Comparison of ENCODE assay signal across 1 cellular context in the genomic region with DNA sequence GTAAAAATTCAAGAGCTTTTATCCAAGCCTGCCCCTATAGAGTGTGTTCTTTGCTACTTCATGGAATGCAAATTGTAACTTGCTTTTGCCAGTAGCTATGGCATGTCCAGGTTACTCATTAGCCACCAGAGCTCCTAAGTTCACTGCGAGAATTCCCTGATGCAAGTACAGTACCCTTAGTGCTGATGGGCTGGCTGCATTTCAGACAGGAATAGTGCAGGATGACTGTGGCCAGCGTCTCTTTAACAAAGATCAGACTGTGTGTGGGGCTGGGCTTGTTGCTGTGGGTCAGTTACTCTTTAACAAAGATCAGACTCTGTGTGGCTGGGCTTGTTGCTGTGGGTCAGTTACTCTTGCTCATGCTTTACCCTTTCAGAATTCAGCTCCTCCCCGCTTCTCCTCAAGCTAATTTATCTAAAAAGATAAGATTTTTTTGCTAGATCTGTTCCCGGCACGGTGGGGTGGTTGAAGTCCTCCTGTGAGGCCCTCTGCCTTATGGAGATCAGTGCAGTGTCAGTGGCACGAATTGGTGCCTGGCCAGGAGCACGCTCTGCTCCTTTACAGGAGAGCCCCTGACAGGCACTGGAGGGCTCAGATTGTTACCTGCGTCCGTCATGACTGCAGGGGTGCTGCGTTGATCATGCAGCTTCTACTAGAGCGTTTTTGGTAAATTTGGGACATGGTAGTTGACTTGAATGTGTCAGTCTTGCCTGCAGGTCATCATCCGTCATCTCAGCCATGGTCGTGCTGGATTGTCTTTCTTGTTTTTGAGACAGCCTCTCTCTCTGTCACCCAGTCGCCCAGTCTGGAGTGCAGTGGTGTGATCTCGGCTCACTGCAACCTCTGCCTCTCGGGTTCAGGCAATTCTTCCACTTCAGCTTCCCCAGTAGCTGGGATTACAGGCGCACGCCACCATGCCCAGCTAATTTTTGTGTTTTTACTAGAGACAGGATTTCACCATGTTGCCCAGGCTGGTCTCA.
A peak's percentile ranks its signal among the peaks of the same experiment; 100 is the strongest.
TF ChIP-seq lines count a peak whose summit lies in the region.

No MANE protein-coding gene starts in this region.

TF ChIP-seq in HepG2, 621 proteins besides CTCF, POLR2A, EP300 and RAD21 (continued from another document and continues in another):
- TF ChIP-seq MAZ (IDR thresholded peaks at IDR 0.05; ENCODE audit: borderline replicate concordance, low read depth, low read length) (no peak), MAZ (CRISPR knock-in tag; IDR thresholded peaks at IDR 0.05; ENCODE audit: low read depth) (no peak), PATZ1 (CRISPR knock-in tag; IDR thresholded peaks at IDR 0.05) (peak; percentile 54), ZNF777 (CRISPR knock-in tag; IDR thresholded peaks at IDR 0.05) (no peak), CEBPG (CRISPR knock-in tag; IDR thresholded peaks at IDR 0.05) (peak; percentile 84), HHEX (CRISPR knock-in tag; IDR thresholded peaks at IDR 0.05) (no peak), MYNN (CRISPR knock-in tag; IDR thresholded peaks at IDR 0.05; ENCODE audit: low read depth) (no peak), ZFP36 (IDR thresholded peaks at IDR 0.05; ENCODE audit: borderline replicate concordance, low read depth, low read length, partially characterized antibody) (no peak), SP140L (CRISPR knock-in tag; IDR thresholded peaks at IDR 0.05; ENCODE audit: borderline replicate concordance) (no peak), PCBP2 (optimal IDR thresholded peaks at IDR 0.05; ENCODE audit: low read depth, low read length, poor library complexity, severe bottlenecking) (no peak), ZNF576 (CRISPR knock-in tag; IDR thresholded peaks at IDR 0.05) (no peak), HMGXB4 (CRISPR knock-in tag; IDR thresholded peaks at IDR 0.05; ENCODE audit: borderline replicate concordance in 1 of 2, low read depth in 1 of 2) (peak; percentile 19 to 27; a peak in 1 of 4 replicates), ZNF775 (CRISPR knock-in tag; IDR thresholded peaks at IDR 0.05; ENCODE audit: borderline replicate concordance) (no peak), ZNF7 (CRISPR knock-in tag; IDR thresholded peaks at IDR 0.05) (no peak), TBX3 (IDR thresholded peaks at IDR 0.05; ENCODE audit: borderline replicate concordance) (no peak), ZNF282 (IDR thresholded peaks at IDR 0.05; ENCODE audit: partially characterized antibody) (no peak), MXD4 (CRISPR knock-in tag; IDR thresholded peaks at IDR 0.05) (0 out of 2 replicates have a peak, but pooled peaks have one; percentile 22), SUZ12 (IDR thresholded peaks at IDR 0.05; ENCODE audit: low read depth, low read length) (no peak), CREM (IDR thresholded peaks at IDR 0.05) (peak; percentile 59), CREM (CRISPR knock-in tag; IDR thresholded peaks at IDR 0.05) (no peak), REXO4 (CRISPR knock-in tag; IDR thresholded peaks at IDR 0.05; ENCODE audit: borderline replicate concordance) (no peak), ZNF317 (CRISPR knock-in tag; IDR thresholded peaks at IDR 0.05) (0 out of 2 replicates have a peak, but pooled peaks have one; percentile 28), ARNTL (CRISPR knock-in tag; IDR thresholded peaks at IDR 0.05) (no peak), HMGA1 (CRISPR knock-in tag; conservative IDR thresholded peaks at IDR 0.05) (no peak), NFYC (CRISPR knock-in tag; IDR thresholded peaks at IDR 0.05) (0 out of 2 replicates have a peak, but pooled peaks have one; percentile 18), TAF1 (CRISPR knock-in tag; IDR thresholded peaks at IDR 0.05) (peak; percentile 53; the same call in 1 of the 2 replicates), RFX3 (CRISPR knock-in tag; IDR thresholded peaks at IDR 0.05) (no peak), STAT5B (CRISPR knock-in tag; IDR thresholded peaks at IDR 0.05) (no peak), DPF2 (CRISPR knock-in tag; IDR thresholded peaks at IDR 0.05; ENCODE audit: borderline replicate concordance, low read depth) (peak; percentile 29; the same call in 1 of the 2 replicates), BORCS8-MEF2B (CRISPR knock-in tag; IDR thresholded peaks at IDR 0.05) (no peak), ZNF276 (CRISPR knock-in tag; IDR thresholded peaks at IDR 0.05; ENCODE audit: low read depth) (peak; percentile 63; the same call in 1 of the 2 replicates), SRSF1 (optimal IDR thresholded peaks at IDR 0.05; ENCODE audit: low read depth, low read length) (no peak), ZNF260 (CRISPR knock-in tag; IDR thresholded peaks at IDR 0.05; ENCODE audit: borderline replicate concordance, low read depth) (no peak), GABPA (IDR thresholded peaks at IDR 0.05; ENCODE audit: low read depth, low read length) (no peak), GABPA (CRISPR knock-in tag; IDR thresholded peaks at IDR 0.05; ENCODE audit: low read depth) (no peak; the same call in none of the 2 replicates), MXI1 (IDR thresholded peaks at IDR 0.05; ENCODE audit: borderline replicate concordance, low read depth, low read length) (peak; percentile 63; the same call in 1 of the 3 replicates), SNAI1 (CRISPR knock-in tag; IDR thresholded peaks at IDR 0.05; ENCODE audit: borderline replicate concordance) (no peak), MIXL1 (CRISPR knock-in tag; IDR thresholded peaks at IDR 0.05) (peak; percentile 75; the same call in 1 of the 2 replicates), PRPF4 (IDR thresholded peaks at IDR 0.05; ENCODE audit: low read depth, low read length, poor library complexity, severe bottlenecking) (no peak), RARA (CRISPR knock-in tag; IDR thresholded peaks at IDR 0.05) (peak; percentile 56; the same call in 1 of the 2 replicates), FOXA3 (CRISPR knock-in tag; IDR thresholded peaks at IDR 0.05) (no peak; the same call in 1 of the 2 replicates), ZNF468 (CRISPR knock-in tag; IDR thresholded peaks at IDR 0.05) (no peak), ZNF263 (CRISPR knock-in tag; IDR thresholded peaks at IDR 0.05) (peak; percentile 58; the same call in 1 of the 2 replicates), SCMH1 (CRISPR knock-in tag; IDR thresholded peaks at IDR 0.05; ENCODE audit: borderline replicate concordance) (no peak), CAMTA2 (CRISPR knock-in tag; IDR thresholded peaks at IDR 0.05; ENCODE audit: borderline replicate concordance) (no peak), MED1 (CRISPR knock-in tag; IDR thresholded peaks at IDR 0.05) (peak; percentile 87)
- TF ChIP-seq, protein P1, sequence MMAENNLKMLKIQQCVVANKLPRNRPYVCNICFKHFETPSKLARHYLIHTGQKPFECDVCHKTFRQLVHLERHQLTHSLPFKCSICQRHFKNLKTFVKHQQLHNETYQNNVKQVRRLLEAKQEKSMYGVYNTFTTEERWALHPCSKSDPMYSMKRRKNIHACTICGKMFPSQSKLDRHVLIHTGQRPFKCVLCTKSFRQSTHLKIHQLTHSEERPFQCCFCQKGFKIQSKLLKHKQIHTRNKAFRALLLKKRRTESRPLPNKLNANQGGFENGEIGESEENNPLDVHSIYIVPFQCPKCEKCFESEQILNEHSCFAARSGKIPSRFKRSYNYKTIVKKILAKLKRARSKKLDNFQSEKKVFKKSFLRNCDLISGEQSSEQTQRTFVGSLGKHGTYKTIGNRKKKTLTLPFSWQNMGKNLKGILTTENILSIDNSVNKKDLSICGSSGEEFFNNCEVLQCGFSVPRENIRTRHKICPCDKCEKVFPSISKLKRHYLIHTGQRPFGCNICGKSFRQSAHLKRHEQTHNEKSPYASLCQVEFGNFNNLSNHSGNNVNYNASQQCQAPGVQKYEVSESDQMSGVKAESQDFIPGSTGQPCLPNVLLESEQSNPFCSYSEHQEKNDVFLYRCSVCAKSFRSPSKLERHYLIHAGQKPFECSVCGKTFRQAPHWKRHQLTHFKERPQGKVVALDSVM (CRISPR knock-in tag; IDR thresholded peaks at IDR 0.05): no peak; the same call in 1 of the 2 replicates
- TF ChIP-seq, protein P2, sequence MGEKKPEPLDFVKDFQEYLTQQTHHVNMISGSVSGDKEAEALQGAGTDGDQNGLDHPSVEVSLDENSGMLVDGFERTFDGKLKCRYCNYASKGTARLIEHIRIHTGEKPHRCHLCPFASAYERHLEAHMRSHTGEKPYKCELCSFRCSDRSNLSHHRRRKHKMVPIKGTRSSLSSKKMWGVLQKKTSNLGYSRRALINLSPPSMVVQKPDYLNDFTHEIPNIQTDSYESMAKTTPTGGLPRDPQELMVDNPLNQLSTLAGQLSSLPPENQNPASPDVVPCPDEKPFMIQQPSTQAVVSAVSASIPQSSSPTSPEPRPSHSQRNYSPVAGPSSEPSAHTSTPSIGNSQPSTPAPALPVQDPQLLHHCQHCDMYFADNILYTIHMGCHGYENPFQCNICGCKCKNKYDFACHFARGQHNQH (CRISPR knock-in tag; IDR thresholded peaks at IDR 0.05): peak; percentile 72
- TF ChIP-seq, protein P3, sequence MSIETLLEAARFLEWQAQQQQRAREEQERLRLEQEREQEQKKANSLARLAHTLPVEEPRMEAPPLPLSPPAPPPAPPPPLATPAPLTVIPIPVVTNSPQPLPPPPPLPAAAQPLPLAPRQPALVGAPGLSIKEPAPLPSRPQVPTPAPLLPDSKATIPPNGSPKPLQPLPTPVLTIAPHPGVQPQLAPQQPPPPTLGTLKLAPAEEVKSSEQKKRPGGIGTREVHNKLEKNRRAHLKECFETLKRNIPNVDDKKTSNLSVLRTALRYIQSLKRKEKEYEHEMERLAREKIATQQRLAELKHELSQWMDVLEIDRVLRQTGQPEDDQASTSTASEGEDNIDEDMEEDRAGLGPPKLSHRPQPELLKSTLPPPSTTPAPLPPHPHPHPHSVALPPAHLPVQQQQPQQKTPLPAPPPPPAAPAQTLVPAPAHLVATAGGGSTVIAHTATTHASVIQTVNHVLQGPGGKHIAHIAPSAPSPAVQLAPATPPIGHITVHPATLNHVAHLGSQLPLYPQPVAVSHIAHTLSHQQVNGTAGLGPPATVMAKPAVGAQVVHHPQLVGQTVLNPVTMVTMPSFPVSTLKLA (IDR thresholded peaks at IDR 0.05): no peak; the same call in 1 of the 2 replicates
- TF ChIP-seq, protein P4, sequence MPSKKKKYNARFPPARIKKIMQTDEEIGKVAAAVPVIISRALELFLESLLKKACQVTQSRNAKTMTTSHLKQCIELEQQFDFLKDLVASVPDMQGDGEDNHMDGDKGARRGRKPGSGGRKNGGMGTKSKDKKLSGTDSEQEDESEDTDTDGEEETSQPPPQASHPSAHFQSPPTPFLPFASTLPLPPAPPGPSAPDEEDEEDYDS (CRISPR knock-in tag; IDR thresholded peaks at IDR 0.05): peak; percentile 91
- TF ChIP-seq, protein P5, sequence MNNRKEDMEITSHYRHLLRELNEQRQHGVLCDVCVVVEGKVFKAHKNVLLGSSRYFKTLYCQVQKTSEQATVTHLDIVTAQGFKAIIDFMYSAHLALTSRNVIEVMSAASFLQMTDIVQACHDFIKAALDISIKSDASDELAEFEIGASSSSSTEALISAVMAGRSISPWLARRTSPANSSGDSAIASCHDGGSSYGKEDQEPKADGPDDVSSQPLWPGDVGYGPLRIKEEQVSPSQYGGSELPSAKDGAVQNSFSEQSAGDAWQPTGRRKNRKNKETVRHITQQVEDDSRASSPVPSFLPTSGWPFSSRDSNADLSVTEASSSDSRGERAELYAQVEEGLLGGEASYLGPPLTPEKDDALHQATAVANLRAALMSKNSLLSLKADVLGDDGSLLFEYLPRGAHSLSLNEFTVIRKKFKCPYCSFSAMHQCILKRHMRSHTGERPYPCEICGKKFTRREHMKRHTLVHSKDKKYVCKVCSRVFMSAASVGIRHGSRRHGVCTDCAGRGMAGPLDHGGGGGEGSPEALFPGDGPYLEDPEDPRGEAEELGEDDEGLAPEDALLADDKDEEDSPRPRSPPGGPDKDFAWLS (CRISPR knock-in tag; IDR thresholded peaks at IDR 0.05; ENCODE audit: borderline replicate concordance): no peak
- TF ChIP-seq, protein P6, sequence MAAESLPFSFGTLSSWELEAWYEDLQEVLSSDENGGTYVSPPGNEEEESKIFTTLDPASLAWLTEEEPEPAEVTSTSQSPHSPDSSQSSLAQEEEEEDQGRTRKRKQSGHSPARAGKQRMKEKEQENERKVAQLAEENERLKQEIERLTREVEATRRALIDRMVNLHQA (CRISPR knock-in tag; IDR thresholded peaks at IDR 0.05): no peak
- TF ChIP-seq, protein P7, sequence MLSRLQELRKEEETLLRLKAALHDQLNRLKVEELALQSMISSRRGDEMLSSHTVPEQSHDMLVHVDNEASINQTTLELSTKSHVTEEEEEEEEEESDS (CRISPR knock-in tag; IDR thresholded peaks at IDR 0.05; ENCODE audit: borderline replicate concordance): no peak
